6 cellular contexts compared by ENCODE assay signal in genomic region chr22:41637623-41638022, GRCh38. TPM values are rescaled to one million over a fixed set of nuclear protein-coding genes. Genes with fewer than 3 reads are reported as not detected.
DNase-seq lines count a peak whose midpoint lies in the region; ATAC-seq and TF ChIP-seq lines count a peak whose summit lies in the region.
"Not testable (repeated sequence)": the region's sequence is repeated elsewhere in the genome, so short reads cannot be mapped to it uniquely, and the experiment has no call there.

No MANE protein-coding gene starts in this region.

- not testable (repeated sequence) for H3K27me3 ChIP-seq in right atrium auricular region; lower lobe of right lung (ENCODE audit: low read depth); gastrocnemius medialis; upper lobe of right lung

- peak; percentile 29 to 62 for ATAC-seq in lower lobe of right lung
- ATAC-seq in gastrocnemius medialis: not testable (repeated sequence)
- ATAC-seq in upper lobe of right lung: peak; percentile 65

- H3K4me3 Mint-ChIP-seq in activated T-cell treated with anti-CD3 and anti-CD28 coated beads, Interleukin-2, amount 50 U/mL, for 24 hours: not testable (repeated sequence)

- H3K4me1 ChIP-seq in right atrium auricular region: peaks cover 0 to 12% of the 10 kb centered on the region in 2 donors
- H3K4me1 ChIP-seq in lower lobe of right lung, gastrocnemius medialis, upper lobe of right lung: not testable (repeated sequence)

- H3K27ac ChIP-seq in right atrium auricular region (peak overlapping the region; percentile 73 to 86), lower lobe of right lung (peak overlapping the region; percentile 61), gastrocnemius medialis (peak overlapping the region in 3 of 4 donors; percentile 79 to 85 (median 82)), upper lobe of right lung (peak overlapping the region; percentile 33)

- H3K9me3 ChIP-seq in right atrium auricular region, lower lobe of right lung, gastrocnemius medialis, upper lobe of right lung: not testable (repeated sequence)

- H3K9me3 Mint-ChIP-seq in activated T-cell treated with anti-CD3 and anti-CD28 coated beads, Interleukin-2, amount 50 U/mL, for 24 hours: not testable (repeated sequence)

- H3K4me1 Mint-ChIP-seq in activated T-cell treated with anti-CD3 and anti-CD28 coated beads, Interleukin-2, amount 50 U/mL, for 24 hours (ENCODE audit: low read depth): peaks cover 22% of the 10 kb centered on the region

- H3K4me3 ChIP-seq in right atrium auricular region, lower lobe of right lung, gastrocnemius medialis, upper lobe of right lung: not testable (repeated sequence)

- H3K36me3 ChIP-seq in right atrium auricular region (peaks cover 93% of the 10 kb centered on the region), lower lobe of right lung (peaks cover 97% of the 10 kb centered on the region), gastrocnemius medialis (peaks cover 0 to 77% of the 10 kb centered on the region in 2 donors), upper lobe of right lung (peaks cover 100% of the 10 kb centered on the region)

- H3K27ac Mint-ChIP-seq in activated T-cell treated with anti-CD3 and anti-CD28 coated beads, Interleukin-2, amount 50 U/mL, for 24 hours: not testable (repeated sequence)

- not testable (repeated sequence) for H3K27me3 Mint-ChIP-seq in activated T-cell treated with anti-CD3 and anti-CD28 coated beads, Interleukin-2, amount 50 U/mL, for 24 hours

- in situ Hi-C loops in gastrocnemius medialis (cut with MboI; ENCODE audit: low sequenced_read_pairs in 4 of 4): not testable (repeated sequence)

- TF ChIP-seq POLR2A in gastrocnemius medialis (IDR thresholded peaks at IDR 0.05): not testable (repeated sequence)

- intact Hi-C loops in lower lobe of right lung (cut with DNase I); gastrocnemius medialis (cut with DNase I; ENCODE audit: low total_unique reads); upper lobe of right lung (cut with DNase I): not testable (repeated sequence)

- peak; percentile 57 for DNase-seq in DMS53 (lab: John Stamatoyannopoulos, UW)
- DNase-seq in activated T-cell treated with anti-CD3 and anti-CD28 coated beads, Interleukin-2, amount 50 U/mL, for 24 hours: peak; percentile 7
- DNase-seq in right atrium auricular region (ENCODE audit: low spot score); gastrocnemius medialis: not testable (repeated sequence)
- peak; percentile 53 for DNase-seq in lower lobe of right lung
- DNase-seq in upper lobe of right lung: peak; percentile 69

- peaks cover 98% of the 10 kb centered on the region for H3K36me3 Mint-ChIP-seq in activated T-cell treated with anti-CD3 and anti-CD28 coated beads, Interleukin-2, amount 50 U/mL, for 24 hours (ENCODE audit: low read depth)

- not testable (repeated sequence) for TF ChIP-seq CTCF in right atrium auricular region (IDR thresholded peaks at IDR 0.05); lower lobe of right lung (IDR thresholded peaks at IDR 0.05); gastrocnemius medialis (IDR thresholded peaks at IDR 0.05 in 4 of 5, conservative IDR thresholded peaks at IDR 0.05 in 1 of 5); upper lobe of right lung (IDR thresholded peaks at IDR 0.05)

RNA-seq across cellular contexts. Expression of gene XRCC6, which starts 16.5 kb away (rescaled TPM):
- total RNA-seq in right atrium auricular region: 100 to 1,000 TPM; 161 to 174 TPM
- total RNA-seq in lower lobe of right lung: 162 TPM
- 100 to 1,000 TPM; 220 to 285 (median 278) TPM for total RNA-seq in gastrocnemius medialis
- 160 TPM for total RNA-seq in upper lobe of right lung

RNA-seq across cellular contexts. Expression of gene DESI1, which starts 16.8 kb away (rescaled TPM):
- total RNA-seq in right atrium auricular region: 10 to 100 TPM; 62.3 to 65.8 TPM
- 26.1 TPM for total RNA-seq in lower lobe of right lung
- 10 to 100 TPM; 11.0 to 23.7 (median 20.5) TPM for total RNA-seq in gastrocnemius medialis
- 29.5 TPM for total RNA-seq in upper lobe of right lung

RNA-seq across cellular contexts. Expression of gene PMM1, which starts 48.0 kb away (rescaled TPM):
- 10 to 100 TPM; 17.3 TPM for total RNA-seq in right atrium auricular region
- 47.3 TPM for total RNA-seq in lower lobe of right lung
- total RNA-seq in gastrocnemius medialis: 10 to 100 TPM; 11.6 to 23.3 (median 16.5) TPM
- 44.4 TPM for total RNA-seq in upper lobe of right lung

RNA-seq across cellular contexts. Expression of gene SNU13, which starts 51.0 kb away (rescaled TPM):
- total RNA-seq in right atrium auricular region (100 to 1,000 TPM; 183 to 226 TPM), lower lobe of right lung (95.9 TPM), gastrocnemius medialis (100 to 1,000 TPM; 177 to 202 (median 185) TPM), upper lobe of right lung (111 TPM)
